Comparison of ENCODE assay signal across 16 cellular contexts in the genomic region with DNA sequence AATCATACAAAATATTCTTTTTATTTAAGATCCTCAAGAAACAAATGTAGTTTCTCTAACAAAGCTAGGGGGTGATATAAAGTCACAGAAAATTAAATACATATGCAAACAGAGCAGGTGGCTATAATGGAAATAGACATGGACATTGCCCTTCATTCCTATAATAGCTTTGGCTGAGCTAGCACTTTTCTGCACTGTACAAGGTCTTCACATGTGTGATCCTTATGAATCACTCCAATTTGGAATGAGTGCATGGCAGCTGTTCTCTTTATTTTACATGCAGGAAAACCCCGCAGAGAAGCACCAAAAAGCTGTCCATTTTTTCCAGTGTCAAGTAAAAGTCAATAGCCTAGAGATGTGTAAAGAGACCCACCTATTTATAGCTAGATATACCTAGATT.
"Had no signal": no experiment of that assay in that cellular context is flagged by ENCODE, and none has a peak within 500 bp of the region (broad histone marks: within the 10 kb centered on the region; RNA-seq: fewer than 3 reads in every experiment).

No MANE protein-coding gene starts in this region.

- H3K4me3 Mint-ChIP-seq: activated CD4-positive, alpha-beta memory T cell treated with anti-CD3 and anti-CD28 coated beads, Interleukin-2, amount 10 ng/mL, durations not matched to agents 7 days and 5 days; activated CD4-positive, alpha-beta T cell treated with anti-CD3 and anti-CD28 coated beads for 36 hours; activated naive CD4-positive, alpha-beta T cell treated with anti-CD3 and anti-CD28 coated beads, Interleukin-2, amount 50 U/mL, for 24 hours; naive B cell; stimulated activated effector memory CD8-positive, alpha-beta T cell treated with anti-CD3 and anti-CD28 coated beads, Interleukin-12 subunit alpha, Interleukin-12 subunit beta, amount 100 ng/mL, for 72 hours had no signal

- DNase-seq: activated CD4-positive, alpha-beta memory T cell treated with anti-CD3 and anti-CD28 coated beads, Interleukin-2, amount 10 ng/mL, durations not matched to agents 7 days and 5 days; activated CD4-positive, alpha-beta T cell treated with anti-CD3 and anti-CD28 coated beads for 36 hours; activated CD8-positive, alpha-beta memory T cell treated with anti-CD3 and anti-CD28 coated beads, Interleukin-2, amount 50 U/mL, for 4 hours; activated effector memory CD4-positive, alpha-beta T cell treated with anti-CD3 and anti-CD28 coated beads, Interleukin-2, amount 50 U/mL, for 16 hours; activated T-cell treated with anti-CD3 and anti-CD28 coated beads, Interleukin-2, amount 50 U/mL, for 48 hours; adrenal gland; dorsolateral prefrontal cortex; erythroblast; gastrocnemius medialis; islet precursor cell; midbrain; naive B cell; ovary; thyroid gland had no signal

- H3K9me3 ChIP-seq: adrenal gland, gastrocnemius medialis, ovary, thyroid gland had no signal

- H3K36me3 ChIP-seq: adrenal gland, gastrocnemius medialis, ovary, thyroid gland had no signal

- H3K27me3 ChIP-seq: adrenal gland, dorsolateral prefrontal cortex, gastrocnemius medialis, ovary, thyroid gland had no signal

- H3K27ac ChIP-seq: adrenal gland, dorsolateral prefrontal cortex, gastrocnemius medialis, ovary, thyroid gland had no signal

- H3K27ac Mint-ChIP-seq: activated CD4-positive, alpha-beta memory T cell treated with anti-CD3 and anti-CD28 coated beads, Interleukin-2, amount 10 ng/mL, durations not matched to agents 7 days and 5 days; activated CD4-positive, alpha-beta T cell treated with anti-CD3 and anti-CD28 coated beads for 36 hours; activated naive CD4-positive, alpha-beta T cell treated with anti-CD3 and anti-CD28 coated beads, Interleukin-2, amount 50 U/mL, for 24 hours; naive B cell; stimulated activated effector memory CD8-positive, alpha-beta T cell treated with anti-CD3 and anti-CD28 coated beads, Interleukin-12 subunit alpha, Interleukin-12 subunit beta, amount 100 ng/mL, for 72 hours had no signal

- H3K4me3 ChIP-seq: adrenal gland, dorsolateral prefrontal cortex, gastrocnemius medialis, ovary, thyroid gland had no signal

- H3K36me3 Mint-ChIP-seq: activated naive CD4-positive, alpha-beta T cell treated with anti-CD3 and anti-CD28 coated beads, Interleukin-2, amount 50 U/mL, for 24 hours; naive B cell; stimulated activated effector memory CD8-positive, alpha-beta T cell treated with anti-CD3 and anti-CD28 coated beads, Interleukin-12 subunit alpha, Interleukin-12 subunit beta, amount 100 ng/mL, for 72 hours had no signal

- ATAC-seq: activated CD4-positive, alpha-beta T cell treated with anti-CD3 and anti-CD28 coated beads for 36 hours; gastrocnemius medialis; stimulated activated effector memory CD8-positive, alpha-beta T cell treated with anti-CD3 and anti-CD28 coated beads, Interleukin-12 subunit alpha, Interleukin-12 subunit beta, amount 100 ng/mL, for 72 hours had no signal

- H3K27me3 Mint-ChIP-seq: activated CD4-positive, alpha-beta memory T cell treated with anti-CD3 and anti-CD28 coated beads, Interleukin-2, amount 10 ng/mL, durations not matched to agents 7 days and 5 days; activated CD4-positive, alpha-beta T cell treated with anti-CD3 and anti-CD28 coated beads for 36 hours; activated naive CD4-positive, alpha-beta T cell treated with anti-CD3 and anti-CD28 coated beads, Interleukin-2, amount 50 U/mL, for 24 hours; naive B cell had no signal

- H3K4me1 ChIP-seq: adrenal gland, gastrocnemius medialis, thyroid gland had no signal

- H3K4me1 Mint-ChIP-seq: activated CD4-positive, alpha-beta memory T cell treated with anti-CD3 and anti-CD28 coated beads, Interleukin-2, amount 10 ng/mL, durations not matched to agents 7 days and 5 days; activated CD4-positive, alpha-beta T cell treated with anti-CD3 and anti-CD28 coated beads for 36 hours; activated naive CD4-positive, alpha-beta T cell treated with anti-CD3 and anti-CD28 coated beads, Interleukin-2, amount 50 U/mL, for 24 hours; naive B cell; stimulated activated effector memory CD8-positive, alpha-beta T cell treated with anti-CD3 and anti-CD28 coated beads, Interleukin-12 subunit alpha, Interleukin-12 subunit beta, amount 100 ng/mL, for 72 hours had no signal
